ENCODE assay signal across 13 cellular contexts in genomic region chr11:73343076-73343833, GRCh38. TPM values are rescaled to one million over a fixed set of nuclear protein-coding genes. Genes with fewer than 3 reads are reported as not detected.
DNase-seq lines count a peak whose midpoint lies in the region; ATAC-seq, FAIRE-seq and TF ChIP-seq lines count a peak whose summit lies in the region.
"Had no signal": no experiment of that assay in that cellular context is flagged by ENCODE, and none has a peak within 500 bp of the region (broad histone marks: within the 10 kb centered on the region; RNA-seq: fewer than 3 reads in every experiment).

No MANE protein-coding gene starts in this region.

- H3K4me1 ChIP-seq in breast epithelium = peaks cover 5 to 20% of the 10 kb centered on the region in 2 donors
- H3K4me1 ChIP-seq in neural progenitor cell = peaks cover 14% of the 10 kb centered on the region
- no peaks in the 10 kb centered on the region for H3K4me1 ChIP-seq in upper lobe of right lung
- H3K4me1 ChIP-seq in spleen = peaks cover 0 to 52% (median 22%) of the 10 kb centered on the region in 6 donors
- H3K4me1 ChIP-seq in small intestine (ENCODE audit: control insufficient read depth in 2 of 2, insufficient read depth in 1 of 2, low read depth in 1 of 2, low read length in 1 of 2) = no peaks in the 10 kb centered on the region

- H2AFZ ChIP-seq in neural progenitor cell (replicated peaks) = no peak overlapping the region

- H3K4me1 Mint-ChIP-seq in MCF 10A (ENCODE audit: insufficient read depth, unreplicated experiment) (peaks cover 4% of the 10 kb centered on the region), endothelial cell (ENCODE audit: unreplicated experiment) (peaks cover 17% of the 10 kb centered on the region), neural progenitor cell (peaks cover 52% of the 10 kb centered on the region)
- H3K4me1 Mint-ChIP-seq in naive thymus-derived CD8-positive, alpha-beta T cell = no peaks in the 10 kb centered on the region

- intact Hi-C loops in breast epithelium (cut with DNase I; ENCODE audit: low total_unique reads) = no loop called here
- intact Hi-C loops in MCF 10A (cut with micrococcal nuclease) = no loop called here
- intact Hi-C loops in upper lobe of right lung (cut with DNase I) = no loop called here
- intact Hi-C loops in spleen (cut with DNase I; ENCODE audit: low total_unique reads) = no loop called here

- no TSS peak for BruUV-seq in MCF 10A (replicated peaks; lab: Mats Ljungman, UMichigan)

- no peaks in the 10 kb centered on the region for H3K9me3 Mint-ChIP-seq in MCF 10A (ENCODE audit: unreplicated experiment)
- H3K9me3 Mint-ChIP-seq in endothelial cell (ENCODE audit: unreplicated experiment) = no peaks in the 10 kb centered on the region
- no peaks in the 10 kb centered on the region for H3K9me3 Mint-ChIP-seq in neural progenitor cell
- H3K9me3 Mint-ChIP-seq in naive thymus-derived CD8-positive, alpha-beta T cell = peaks cover 0 to 2% (median 0%) of the 10 kb centered on the region in 9 donors

- no peaks in the 10 kb centered on the region for H3K27me3 Mint-ChIP-seq in MCF 10A (ENCODE audit: insufficient read depth, unreplicated experiment)
- H3K27me3 Mint-ChIP-seq in endothelial cell (ENCODE audit: unreplicated experiment) = peaks cover 24% of the 10 kb centered on the region
- peaks cover 20% of the 10 kb centered on the region for H3K27me3 Mint-ChIP-seq in neural progenitor cell (ENCODE audit: insufficient read depth, low read depth)
- H3K27me3 Mint-ChIP-seq in naive thymus-derived CD8-positive, alpha-beta T cell = peaks cover 0 to 7% (median 0%) of the 10 kb centered on the region in 5 donors

- POLR2A ChIA-PET in MCF 10A (lab: Yijun Ruan, JAX) = no interaction called here
- POLR2A ChIA-PET in naive thymus-derived CD8-positive, alpha-beta T cell (lab: Charles Lee) = no interaction called here

- peaks cover 4% of the 10 kb centered on the region for H3F3A ChIP-seq in neural progenitor cell (ENCODE audit: low read depth)

- no peak for TF ChIP-seq CTCF in breast epithelium (IDR thresholded peaks at IDR 0.05)
- no peak for TF ChIP-seq CTCF in MCF 10A (IDR thresholded peaks at IDR 0.05; ENCODE audit: unreplicated experiment)
- no peak for TF ChIP-seq CTCF in endothelial cell (IDR thresholded peaks at IDR 0.05; ENCODE audit: unreplicated experiment)
- TF ChIP-seq CTCF in neural progenitor cell (IDR thresholded peaks at IDR 0.05) = no peak
- TF ChIP-seq CTCF in upper lobe of right lung (IDR thresholded peaks at IDR 0.05) = no peak
- no peak for TF ChIP-seq CTCF in spleen (IDR thresholded peaks at IDR 0.05 in 8 of 11, conservative IDR thresholded peaks at IDR 0.05 in 3 of 11)

- no peak for ATAC-seq in upper lobe of right lung
- ATAC-seq in naive thymus-derived CD8-positive, alpha-beta T cell = no peak

- peak overlapping the region; percentile 97 for H3K4me2 ChIP-seq in neural progenitor cell

- H3K9me3 ChIP-seq in breast epithelium (no peaks in the 10 kb centered on the region), neural progenitor cell (ENCODE audit: low read depth) (no peaks in the 10 kb centered on the region), upper lobe of right lung (no peaks in the 10 kb centered on the region), spleen (no peaks in the 10 kb centered on the region), small intestine (ENCODE audit: control insufficient read depth, low read depth) (no peaks in the 10 kb centered on the region)

- peak overlapping the region in 1 of 2 donors; percentile 48 for H3K27ac ChIP-seq in breast epithelium
- H3K27ac ChIP-seq in neural progenitor cell = no peak overlapping the region
- H3K27ac ChIP-seq in upper lobe of right lung = no peak overlapping the region
- peak overlapping the region in 2 of 8 donors; percentile 3 to 11 for H3K27ac ChIP-seq in spleen
- H3K27ac ChIP-seq in small intestine (ENCODE audit: low read depth in 1 of 2, low read length in 1 of 2) = no peak overlapping the region

- no peaks in the 10 kb centered on the region for H3K27me3 ChIP-seq in breast epithelium
- peaks cover 30% of the 10 kb centered on the region for H3K27me3 ChIP-seq in neural progenitor cell
- no peaks in the 10 kb centered on the region for H3K27me3 ChIP-seq in upper lobe of right lung
- H3K27me3 ChIP-seq in spleen (replicated peaks in 1 of 7) = no peaks in the 10 kb centered on the region
- no peaks in the 10 kb centered on the region for H3K27me3 ChIP-seq in small intestine (ENCODE audit: control insufficient read depth in 2 of 2, insufficient read depth in 2 of 2, low read length in 2 of 2)

- no peak overlapping the region for H3K9ac ChIP-seq in neural progenitor cell

- no peak for TF ChIP-seq POLR2A in breast epithelium (IDR thresholded peaks at IDR 0.05)
- no peak for TF ChIP-seq POLR2A in spleen (IDR thresholded peaks at IDR 0.05)

- CTCF ChIA-PET in MCF 10A (lab: Yijun Ruan, JAX) = interaction anchor here (3.2 kb wide), 1 partner anchor 8 kb away, joined by 30 read pairs; no protein-coding TSS in a partner anchor

- 68 to 84% (median 82%) methylated on average over 7 to 39 of the region's 39 CpGs for WGBS in spleen, 5 donors
- 40 to 55% (median 41%) methylated on average over 33 to 39 of the region's 39 CpGs for WGBS in small intestine, 3 donors

- H3K27ac Mint-ChIP-seq in MCF 10A (ENCODE audit: low read depth, unreplicated experiment) (no peak overlapping the region), endothelial cell (ENCODE audit: unreplicated experiment) (no peak overlapping the region), neural progenitor cell (peak overlapping the region; percentile 66)
- no peak overlapping the region for H3K27ac Mint-ChIP-seq in naive thymus-derived CD8-positive, alpha-beta T cell

- peaks cover 98% of the 10 kb centered on the region for H4K20me1 ChIP-seq in neural progenitor cell (ENCODE audit: low read depth)

- H3K36me3 Mint-ChIP-seq in MCF 10A (ENCODE audit: insufficient read depth, unreplicated experiment) (peaks cover 10% of the 10 kb centered on the region), endothelial cell (ENCODE audit: low read depth, unreplicated experiment) (peaks cover 20% of the 10 kb centered on the region), neural progenitor cell (peaks cover 21% of the 10 kb centered on the region)
- H3K36me3 Mint-ChIP-seq in naive thymus-derived CD8-positive, alpha-beta T cell = no peaks in the 10 kb centered on the region

- peaks cover 16% of the 10 kb centered on the region for H3K79me2 ChIP-seq in neural progenitor cell (ENCODE audit: low read depth)

- FAIRE-seq in small intestine (lab: Jason Lieb, UNC) = no peak
- FAIRE-seq: endometrium, GM18507 had no signal

- DNase-seq in breast epithelium (ENCODE audit: low spot score in 2 of 2) (no peak), MCF 10A (ENCODE audit: unreplicated experiment) (no peak), endothelial cell (ENCODE audit: low spot score) (no peak), neural progenitor cell (ENCODE audit: low spot score) (no peak), upper lobe of right lung (no peak), spleen (no peak), small intestine (no peak)
- DNase-seq in naive thymus-derived CD8-positive, alpha-beta T cell = no peak
- DNase-seq: ACHN, DND-41, NCI-H187 treated with DMSO at 0.1 percent for 48 hours had no signal

- H3K4me3 Mint-ChIP-seq in MCF 10A (ENCODE audit: unreplicated experiment) (no peak overlapping the region), endothelial cell (ENCODE audit: unreplicated experiment) (peak overlapping the region; percentile 51), neural progenitor cell (peak overlapping the region; percentile 38)
- no peak overlapping the region for H3K4me3 Mint-ChIP-seq in naive thymus-derived CD8-positive, alpha-beta T cell

- H3K36me3 ChIP-seq in breast epithelium (no peaks in the 10 kb centered on the region), neural progenitor cell (no peaks in the 10 kb centered on the region), upper lobe of right lung (peaks cover 5% of the 10 kb centered on the region), spleen (peaks cover 0 to 11% (median 0%) of the 10 kb centered on the region in 6 donors), small intestine (ENCODE audit: control insufficient read depth in 2 of 2, insufficient read depth in 2 of 2, low read length in 2 of 2) (no peaks in the 10 kb centered on the region)

- H3K4me3 ChIP-seq in breast epithelium = peak overlapping the region; percentile 17 to 67 (median 48)
- peak overlapping the region; percentile 55 for H3K4me3 ChIP-seq in neural progenitor cell
- H3K4me3 ChIP-seq in upper lobe of right lung = peak overlapping the region; percentile 19
- H3K4me3 ChIP-seq in spleen = peak overlapping the region in 1 of 8 donors; percentile 7
- peak overlapping the region in 1 of 2 donors; percentile 23 for H3K4me3 ChIP-seq in small intestine (ENCODE audit: low read depth in 1 of 2, low read length in 2 of 2)

RNA-seq across cellular contexts. Expression of gene RELT, which starts 32.9 kb away (rescaled TPM):
- total RNA-seq in breast epithelium (1 to 10 TPM; 2.2 to 3.7 (median 2.3) TPM), MCF 10A (2022) (5.8 and 8.4 TPM in 2 replicates), endothelial cell (ENCODE audit: unreplicated experiment) (15.2 TPM), neural progenitor cell (ENCODE audit: low replicate concordance) (5.4 and 15.0 TPM in 2 replicates), upper lobe of right lung (11.7 TPM), spleen (10 to 100 TPM; 28.1 to 79.8 (median 41.3) TPM)
- polyA plus RNA-seq in spleen (10 to 100 TPM; 13.5 to 28.2 (median 21.7) TPM), small intestine (1 to 10 TPM in 2 of 3 donors, under 1 TPM in 1; 0.67 to 3.3 (median 1.1) TPM)
- total RNA-seq in naive thymus-derived CD8-positive, alpha-beta T cell = 10 to 100 TPM; 11.7 to 12.8 TPM
- polyA plus RNA-seq in naive thymus-derived CD8-positive, alpha-beta T cell = 1 to 10 TPM; 1.3 to 3.3 (median 2.7) TPM

RNA-seq across cellular contexts. Expression of gene ARHGEF17, which starts 35.2 kb away (rescaled TPM):
- 10 to 100 TPM; 28.8 to 54.7 (median 38.2) TPM for total RNA-seq in breast epithelium
- total RNA-seq in MCF 10A (2022) = 27.6 and 29.3 TPM in 2 replicates
- 93.3 TPM for total RNA-seq in endothelial cell (ENCODE audit: unreplicated experiment)
- 19.9 and 41.8 TPM in 2 replicates for total RNA-seq in neural progenitor cell (ENCODE audit: low replicate concordance)
- total RNA-seq in upper lobe of right lung = 74.5 TPM
- 10 to 100 TPM; 21.5 to 48.5 (median 41.6) TPM for total RNA-seq in spleen
- 10 to 100 TPM in 1 of 3 donors, 1 to 10 TPM in 2; 5.1 to 17.0 (median 6.3) TPM for polyA plus RNA-seq in spleen
- not detected for total RNA-seq in naive thymus-derived CD8-positive, alpha-beta T cell
- under 1 TPM in 1 of 3 donors, not detected in 2; 0.19 TPM for polyA plus RNA-seq in naive thymus-derived CD8-positive, alpha-beta T cell
- 10 to 100 TPM in 1 of 3 donors, 1 to 10 TPM in 1, under 1 TPM in 1; 0.67 to 11.6 (median 1.4) TPM for polyA plus RNA-seq in small intestine

Comparison
In these comparisons a context has a peak if more than half of its experiments do, and no peak if none do; other contexts are left out.
1. H3K4me3 Mint-ChIP-seq: peak in endothelial cell (single experiment) and neural progenitor cell (single experiment); none in MCF 10A (single experiment) and naive thymus-derived CD8-positive, alpha-beta T cell (0 of 10).
2. RNA of gene ARHGEF17, which starts 35.2 kb away (total RNA-seq): 93.3 TPM in endothelial cell (single experiment), 74.5 TPM in upper lobe of right lung (single experiment), 21.5 to 48.5 TPM in spleen, 28.8 to 54.7 TPM in breast epithelium, 27.6 to 29.3 TPM in MCF 10A and 19.9 to 41.8 TPM in neural progenitor cell; not detected in naive thymus-derived CD8-positive, alpha-beta T cell; every median in the first group is over 10 times any median in the second.